ENCODE assay signal across 8 cellular contexts in genomic region chr20:309841-310644, GRCh38. TPM values are rescaled to one million over a fixed set of nuclear protein-coding genes. Genes with fewer than 3 reads are reported as not detected.
DNase-seq lines count a peak whose midpoint lies in the region; ATAC-seq, FAIRE-seq and TF ChIP-seq lines count a peak whose summit lies in the region.

No MANE protein-coding gene starts in this region.

- H3K9ac ChIP-seq in endothelial cell of umbilical vein (replicated peaks; ENCODE audit: extremely low read depth, insufficient read depth, low read length) = peak overlapping the region; percentile 90

- intact Hi-C loops in endothelial cell of umbilical vein (cut with micrococcal nuclease) = loop anchor here (1.0 kb wide), 2 partner anchors 13 to 14 kb away; partner anchors contain the start of gene ZCCHC3

- FAIRE-seq in endothelial cell of umbilical vein (lab: Jason Lieb, UNC) = peak; percentile 91

- no peaks in the 10 kb centered on the region for H3K36me3 ChIP-seq in endothelial cell of umbilical vein (ENCODE audit: control insufficient read depth in 2 of 2, extremely low read depth in 1 of 2, insufficient read depth in 2 of 2, low read length in 2 of 2)
- no peaks in the 10 kb centered on the region for H3K36me3 ChIP-seq in mesodermal cell (ENCODE audit: control insufficient read depth, insufficient read depth, low read length)

- no peaks in the 10 kb centered on the region for H4K20me1 ChIP-seq in endothelial cell of umbilical vein (replicated peaks; ENCODE audit: control insufficient read depth, extremely low read depth, insufficient read depth, low read length)

- POLR2A ChIA-PET in endothelial cell of umbilical vein (lab: Charles Lee) = interaction anchor here (0.7 to 1.8 kb wide), 4 partner anchors 12 to 674 kb away, joined by 5 to 9 read pairs (median 7); partner anchors contain the start of gene SOX12

- WGBS in mesodermal cell (ENCODE audit: insufficient coverage in 2 of 2), 2 experiments = 0% methylated on average over 13 to 19 of the region's 31 CpGs

- ATAC-seq in GM18909 (IDR thresholded peaks at IDR 0.05; ENCODE audit: poor library complexity, unreplicated experiment) (peak; percentile 93), HG03175 (IDR thresholded peaks at IDR 0.05; ENCODE audit: unreplicated experiment) (peak; percentile 99)

- no peaks in the 10 kb centered on the region for H3K79me2 ChIP-seq in endothelial cell of umbilical vein (ENCODE audit: control insufficient read depth, insufficient read depth, low read length)

- dilution Hi-C loops in endothelial cell of umbilical vein (cut with MboI; ENCODE audit: extremely low pct_ligation_motif_present, low sequenced_read_pairs) = no loop called here

- peak overlapping the region; percentile 87 for H3K4me2 ChIP-seq in endothelial cell of umbilical vein (ENCODE audit: insufficient read depth, low read length)

- TSS peak; percentile 92 for BruUV-seq in endothelial cell of umbilical vein (replicated peaks; lab: Mats Ljungman, UMichigan)

- H3K9me1 ChIP-seq in endothelial cell of umbilical vein (replicated peaks; ENCODE audit: control insufficient read depth, extremely low read depth, insufficient read depth, low read length) = no peaks in the 10 kb centered on the region

- H3K9me3 ChIP-seq in endothelial cell of umbilical vein (replicated peaks; ENCODE audit: control insufficient read depth, insufficient read depth, low read length) = no peaks in the 10 kb centered on the region
- no peaks in the 10 kb centered on the region for H3K9me3 ChIP-seq in mesodermal cell (ENCODE audit: control insufficient read depth, low read length)

- peak overlapping the region; percentile 96 for H3K27ac ChIP-seq in endothelial cell of umbilical vein (ENCODE audit: insufficient read depth, low read depth, low read length)
- H3K27ac ChIP-seq in mesodermal cell (ENCODE audit: low read depth, low read length, severe bottlenecking) = peak overlapping the region; percentile 100

- DNase-seq in AG08396 (ENCODE audit: low spot score) = peak; percentile 97
- peak; percentile 90 for DNase-seq in NCI-H526 treated with DMSO at 0.1 percent for 48 hours (lab: John Stamatoyannopoulos, UW)
- peak; percentile 74 for DNase-seq in activated CD8-positive, alpha-beta memory T cell treated with anti-CD3 and anti-CD28 coated beads, Interleukin-2, amount 50 U/mL, for 4 hours
- peak; percentile 99 for DNase-seq in endothelial cell of umbilical vein (ENCODE audit: low read depth, low spot score)
- DNase-seq in stimulated activated CD8-positive, alpha-beta memory T cell treated with anti-CD3 and anti-CD28 coated beads, Interleukin-12 subunit alpha, Interleukin-12 subunit beta, amount 100 ng/mL, for 4 hours (ENCODE audit: low read depth) = peak; percentile 56

- H3K4me1 ChIP-seq in endothelial cell of umbilical vein (ENCODE audit: control insufficient read depth, extremely low read depth, insufficient read depth, low read length) (peaks cover 31% of the 10 kb centered on the region), mesodermal cell (ENCODE audit: control insufficient read depth, insufficient read depth, low read length, poor library complexity, severe bottlenecking) (peaks cover 16% of the 10 kb centered on the region)

- CTCF ChIA-PET in endothelial cell of umbilical vein (lab: Charles Lee) = interaction anchor here (0.6 to 2.0 kb wide), 7 partner anchors 11 to 122 kb away, joined by 3 to 18 read pairs (median 4); partner anchors contain the start of genes NRSN2 and SOX12

- H3K4me3 ChIP-seq in endothelial cell of umbilical vein (replicated peaks in 1 of 3; ENCODE audit: insufficient read depth in 1 of 3, low read depth in 1 of 3, low read length in 3 of 3) (peak overlapping the region; percentile 34 to 54 (median 41)), mesodermal cell (ENCODE audit: extremely low read depth, insufficient read depth, low read length, poor library complexity, severe bottlenecking) (peak overlapping the region; percentile 35)

- H2AFZ ChIP-seq in endothelial cell of umbilical vein (ENCODE audit: low read depth, low read length) = peak overlapping the region; percentile 71

- TF ChIP-seq CTCF in endothelial cell of umbilical vein (IDR thresholded peaks at IDR 0.05; ENCODE audit: extremely low read depth in 1 of 2, insufficient read depth in 1 of 2, low read depth in 1 of 2, low read length in 2 of 2) = no peak

- TF ChIP-seq POLR2A in endothelial cell of umbilical vein (IDR thresholded peaks at IDR 0.05; ENCODE audit: low read depth, low read length) = peak; percentile 86

- no peaks in the 10 kb centered on the region for H3K27me3 ChIP-seq in endothelial cell of umbilical vein (ENCODE audit: control insufficient read depth in 2 of 2, insufficient read depth in 2 of 2, low read length in 2 of 2)

TF ChIP-seq in endothelial cell of umbilical vein, 7 proteins besides CTCF, POLR2A, EP300 and RAD21:
- TF ChIP-seq EZH2 (IDR thresholded peaks at IDR 0.05; ENCODE audit: borderline replicate concordance, low read depth, low read length, severe bottlenecking) (no peak), FOS (IDR thresholded peaks at IDR 0.05; ENCODE audit: borderline replicate concordance, insufficient read depth, low read length) (peak; percentile 14), POLR2AphosphoS5 (IDR thresholded peaks at IDR 0.05; ENCODE audit: insufficient read depth, low read depth, low read length) (peak; percentile 71), MAX (IDR thresholded peaks at IDR 0.05; ENCODE audit: insufficient read depth, insufficient read length) (peak; percentile 8)

RNA-seq across cellular contexts. Expression of gene ZCCHC3, which starts 12.7 kb away (rescaled TPM):
- total RNA-seq in endothelial cell of umbilical vein = 22.0 and 24.1 TPM in 2 replicates
- polyA plus RNA-seq in endothelial cell of umbilical vein = 13.6 and 14.8 TPM in 2 replicates
- 14.9 and 17.1 TPM in 2 replicates for polyA plus RNA-seq in endothelial cell of umbilical vein (2011; cell fraction: cytosol; rRNA removed)
- 10.2 and 11.0 TPM in 2 replicates for polyA plus RNA-seq in endothelial cell of umbilical vein (2011; cell fraction: nucleus; rRNA removed)
- 14.6 and 16.2 TPM in 2 replicates for polyA plus RNA-seq in endothelial cell of umbilical vein (2012)
- polyA minus RNA-seq in endothelial cell of umbilical vein = 16.2 and 21.5 TPM in 2 replicates
- 7.0 TPM for polyA minus RNA-seq in endothelial cell of umbilical vein (2011; cell fraction: cytosol; rRNA and poly(A)+ RNA removed)
- 6.9 and 8.0 TPM in 2 replicates for polyA minus RNA-seq in endothelial cell of umbilical vein (2011; cell fraction: nucleus; rRNA and poly(A)+ RNA removed)
- 38.0 TPM for polyA plus RNA-seq in mesodermal cell (2013, experiment 1 of 2)
- polyA plus RNA-seq in mesodermal cell (2013, experiment 2 of 2) = 36.6 TPM

RNA-seq across cellular contexts. Expression of gene SOX12, which starts 15.3 kb away (rescaled TPM):
- 32.2 and 37.7 TPM in 2 replicates for total RNA-seq in endothelial cell of umbilical vein
- 5.7 and 6.2 TPM in 2 replicates for polyA plus RNA-seq in endothelial cell of umbilical vein
- polyA plus RNA-seq in endothelial cell of umbilical vein (2011; cell fraction: cytosol; rRNA removed) = 5.4 and 6.7 TPM in 2 replicates
- polyA plus RNA-seq in endothelial cell of umbilical vein (2011; cell fraction: nucleus; rRNA removed) = 8.9 and 9.2 TPM in 2 replicates
- 16.2 and 21.0 TPM in 2 replicates for polyA plus RNA-seq in endothelial cell of umbilical vein (2012)
- 2.9 and 5.5 TPM in 2 replicates for polyA minus RNA-seq in endothelial cell of umbilical vein
- 3.1 TPM for polyA minus RNA-seq in endothelial cell of umbilical vein (2011; cell fraction: cytosol; rRNA and poly(A)+ RNA removed)
- polyA minus RNA-seq in endothelial cell of umbilical vein (2011; cell fraction: nucleus; rRNA and poly(A)+ RNA removed) = 2.2 and 3.9 TPM in 2 replicates
- 42.8 TPM for polyA plus RNA-seq in mesodermal cell (2013, experiment 1 of 2)
- 40.6 TPM for polyA plus RNA-seq in mesodermal cell (2013, experiment 2 of 2)

RNA-seq across cellular contexts. Expression of gene C20orf96, which starts 19.5 kb away (rescaled TPM):
- total RNA-seq in endothelial cell of umbilical vein = 17.0 and 20.0 TPM in 2 replicates
- polyA plus RNA-seq in endothelial cell of umbilical vein = 17.2 and 17.7 TPM in 2 replicates
- 14.0 and 14.3 TPM in 2 replicates for polyA plus RNA-seq in endothelial cell of umbilical vein (2011; cell fraction: cytosol; rRNA removed)
- polyA plus RNA-seq in endothelial cell of umbilical vein (2011; cell fraction: nucleus; rRNA removed) = 51.4 and 61.9 TPM in 2 replicates
- polyA plus RNA-seq in endothelial cell of umbilical vein (2012) = 22.2 and 23.0 TPM in 2 replicates
- polyA minus RNA-seq in endothelial cell of umbilical vein = 9.0 and 15.1 TPM in 2 replicates
- polyA minus RNA-seq in endothelial cell of umbilical vein (2011; cell fraction: cytosol; rRNA and poly(A)+ RNA removed) = not detected
- 14.0 and 17.0 TPM in 2 replicates for polyA minus RNA-seq in endothelial cell of umbilical vein (2011; cell fraction: nucleus; rRNA and poly(A)+ RNA removed)
- polyA plus RNA-seq in mesodermal cell (2013, experiment 1 of 2) = 38.1 TPM
- polyA plus RNA-seq in mesodermal cell (2013, experiment 2 of 2) = 33.5 TPM

RNA-seq across cellular contexts. Expression of gene NRSN2, which starts 36.9 kb away (rescaled TPM):
- 36.7 and 36.9 TPM in 2 replicates for total RNA-seq in endothelial cell of umbilical vein
- polyA plus RNA-seq in endothelial cell of umbilical vein = 64.1 and 79.1 TPM in 2 replicates
- 47.5 and 70.4 TPM in 2 replicates for polyA plus RNA-seq in endothelial cell of umbilical vein (2011; cell fraction: cytosol; rRNA removed)
- polyA plus RNA-seq in endothelial cell of umbilical vein (2011; cell fraction: nucleus; rRNA removed) = 26.9 and 27.6 TPM in 2 replicates
- 36.2 and 43.8 TPM in 2 replicates for polyA plus RNA-seq in endothelial cell of umbilical vein (2012)
- polyA minus RNA-seq in endothelial cell of umbilical vein = 26.9 and 28.1 TPM in 2 replicates
- 4.9 TPM for polyA minus RNA-seq in endothelial cell of umbilical vein (2011; cell fraction: cytosol; rRNA and poly(A)+ RNA removed)
- 5.1 and 6.7 TPM in 2 replicates for polyA minus RNA-seq in endothelial cell of umbilical vein (2011; cell fraction: nucleus; rRNA and poly(A)+ RNA removed)
- 53.5 TPM for polyA plus RNA-seq in mesodermal cell (2013, experiment 1 of 2)
- 44.3 TPM for polyA plus RNA-seq in mesodermal cell (2013, experiment 2 of 2)

RNA-seq across cellular contexts. Expression of gene DEFB132, which starts 52.5 kb away (rescaled TPM):
- total RNA-seq in endothelial cell of umbilical vein = not detected in 2 replicates
- not detected in 2 replicates for polyA plus RNA-seq in endothelial cell of umbilical vein
- not detected in 2 replicates for polyA plus RNA-seq in endothelial cell of umbilical vein (2011; cell fraction: cytosol; rRNA removed)
- not detected in 2 replicates for polyA plus RNA-seq in endothelial cell of umbilical vein (2011; cell fraction: nucleus; rRNA removed)
- not detected in 2 replicates for polyA plus RNA-seq in endothelial cell of umbilical vein (2012)
- polyA minus RNA-seq in endothelial cell of umbilical vein = not detected in 2 replicates
- not detected for polyA minus RNA-seq in endothelial cell of umbilical vein (2011; cell fraction: cytosol; rRNA and poly(A)+ RNA removed)
- not detected in 2 replicates for polyA minus RNA-seq in endothelial cell of umbilical vein (2011; cell fraction: nucleus; rRNA and poly(A)+ RNA removed)
- polyA plus RNA-seq in mesodermal cell (2013, experiment 1 of 2) = not detected
- not detected for polyA plus RNA-seq in mesodermal cell (2013, experiment 2 of 2)

Comparison
In these comparisons a context has a peak if more than half of its experiments do, and no peak if none do; other contexts are left out.
1. Peak in every context shown above with its lines: DNase-seq, ATAC-seq, H3K4me3 ChIP-seq and H3K27ac ChIP-seq.